In genomic region chr12:132395908-132396305, GRCh38 we compare ENCODE assay signal across 20 cellular contexts.
DNase-seq lines count a peak whose midpoint lies in the region; ATAC-seq, FAIRE-seq and TF ChIP-seq lines count a peak whose summit lies in the region.
"Had no signal": no experiment of that assay in that cellular context is flagged by ENCODE, and none has a peak within 500 bp of the region (broad histone marks: within the 10 kb centered on the region; RNA-seq: fewer than 3 reads in every experiment).

No MANE protein-coding gene starts in this region.

- H3K23me2 ChIP-seq in H9 (ENCODE audit: insufficient read length, low read depth, low read length, poor library complexity, severe bottlenecking), result no peaks in the 10 kb centered on the region

- H3K4me1 ChIP-seq in H9 (ENCODE audit: insufficient read depth, low read length), result no peaks in the 10 kb centered on the region
- no peaks in the 10 kb centered on the region for H3K4me1 ChIP-seq in HepG2 (ENCODE audit: insufficient read depth, low read length)
- no peaks in the 10 kb centered on the region for H3K4me1 ChIP-seq in tibial artery
- no peaks in the 10 kb centered on the region for H3K4me1 ChIP-seq in colonic mucosa
- no peaks in the 10 kb centered on the region for H3K4me1 ChIP-seq in effector memory CD4-positive, alpha-beta T cell (ENCODE audit: control insufficient read depth, insufficient read depth, low read length, poor library complexity, severe bottlenecking)

- peaks cover 72% of the 10 kb centered on the region for H3K27me3 Mint-ChIP-seq in H9 (ENCODE audit: low read depth)

- H2BK5ac ChIP-seq in H9 (ENCODE audit: insufficient read length, low read length), result no peak overlapping the region

- no peak overlapping the region for H3K27ac Mint-ChIP-seq in H9
- H3K27ac Mint-ChIP-seq: B cell; CD4-positive, alpha-beta memory T cell had no signal

- no peaks in the 10 kb centered on the region for H4K20me1 ChIP-seq in H9 (ENCODE audit: control insufficient read depth, insufficient read depth, insufficient read length)
- peaks cover 4% of the 10 kb centered on the region; the same call in 1 of the 2 replicates for H4K20me1 ChIP-seq in HepG2 (ENCODE audit: insufficient read depth, low read length)

- H3K27ac ChIP-seq in H9 (ENCODE audit: insufficient read length, low read depth, low read length) (no peak overlapping the region), HepG2 (ENCODE audit: extremely low read length, insufficient read depth, low read length) (no peak overlapping the region), tibial artery (no peak overlapping the region), colonic mucosa (no peak overlapping the region)
- no peak overlapping the region for H3K27ac ChIP-seq in effector memory CD4-positive, alpha-beta T cell (ENCODE audit: insufficient read depth, low read length, poor library complexity, severe bottlenecking)
- H3K27ac ChIP-seq: RWPE1 had no signal

- TF ChIP-seq CTCF in H9 (conservative IDR thresholded peaks at IDR 0.05) (no peak), HepG2 (CRISPR knock-in tag; IDR thresholded peaks at IDR 0.05) (no peak), tibial artery (IDR thresholded peaks at IDR 0.05) (no peak), colonic mucosa (IDR thresholded peaks at IDR 0.05) (no peak)

- CTCF ChIA-PET in HepG2 (lab: Yijun Ruan, JAX; ENCODE audit: low intra/inter-chr PET ratio, low total read pairs), result no interaction called here

- no CpG with 5 or more reads among the region's 24 CpGs for WGBS in H9 (ENCODE audit: extremely low coverage, insufficient read length, low lambda C conversion rate)
- 43% methylated on average over 9 of the region's 24 CpGs for WGBS in HepG2 (ENCODE audit: low lambda C conversion rate)

- no peak overlapping the region for H2BK15ac ChIP-seq in H9 (ENCODE audit: low read depth, low read length)

- peaks cover 19 to 44% of the 10 kb centered on the region in 2 experiments for H3K4me1 Mint-ChIP-seq in H9
- H3K4me1 Mint-ChIP-seq: B cell; CD4-positive, alpha-beta memory T cell had no signal

- H2AK5ac ChIP-seq in H9 (ENCODE audit: insufficient read length, low read length), result no peak overlapping the region

- H3K4me2 ChIP-seq in H9 (ENCODE audit: insufficient read depth, insufficient read length, low read length) (no peak overlapping the region), HepG2 (ENCODE audit: low read depth, low read length) (no peak overlapping the region)

- H2BK20ac ChIP-seq in H9 (ENCODE audit: low read depth, low read length, poor library complexity, severe bottlenecking), result no peak overlapping the region

- H3K9ac ChIP-seq in H9 (ENCODE audit: extremely low read depth, insufficient read length, low read length) (no peak overlapping the region), HepG2 (ENCODE audit: insufficient read depth, low read depth, low read length) (no peak overlapping the region), colonic mucosa (ENCODE audit: low read depth in 2 of 2, low read length in 2 of 2) (no peak overlapping the region)

- H3K36me3 ChIP-seq in HepG2 (replicated peaks in 1 of 2; ENCODE audit: control insufficient read depth in 1 of 2, insufficient read depth in 2 of 2, low read length in 2 of 2) (no peaks in the 10 kb centered on the region), tibial artery (no peaks in the 10 kb centered on the region), colonic mucosa (no peaks in the 10 kb centered on the region)
- H3K36me3 ChIP-seq in effector memory CD4-positive, alpha-beta T cell (ENCODE audit: control insufficient read depth, insufficient read depth, low read length), result no peaks in the 10 kb centered on the region
- H3K36me3 ChIP-seq: MG63 had no signal

- no peak overlapping the region for H4K5ac ChIP-seq in H9 (ENCODE audit: insufficient read length, low read depth, low read length)

- no peak for TF ChIP-seq RAD21 in HepG2 (CRISPR knock-in tag; IDR thresholded peaks at IDR 0.05)

- H3K14ac ChIP-seq in H9 (ENCODE audit: insufficient read depth, low read length), result peak overlapping the region; percentile 4; the same call in 1 of the 2 replicates

- H3K9me3 Mint-ChIP-seq in H9, result peaks cover 4 to 5% of the 10 kb centered on the region in 2 experiments; a peak in 2 of 5 replicates
- H3K9me3 Mint-ChIP-seq: CD4-positive, alpha-beta memory T cell had no signal

- H3K56ac ChIP-seq in H9 (ENCODE audit: insufficient read length, low read depth, low read length), result no peak overlapping the region

- H2BK12ac ChIP-seq in H9 (ENCODE audit: insufficient read length, low read depth, low read length), result no peak overlapping the region

- H3K27me3 ChIP-seq in H9 (ENCODE audit: insufficient read depth, low read length) (peaks cover 4% of the 10 kb centered on the region; the same call in 1 of the 2 replicates), HepG2 (ENCODE audit: control insufficient read depth in 1 of 2, insufficient read depth in 2 of 2, low read length in 2 of 2) (peaks cover 36 to 88% of the 10 kb centered on the region in 2 experiments), tibial artery (peaks cover 0 to 71% of the 10 kb centered on the region in 2 donors), colonic mucosa (peaks cover 14% of the 10 kb centered on the region)
- no peaks in the 10 kb centered on the region for H3K27me3 ChIP-seq in effector memory CD4-positive, alpha-beta T cell (replicated peaks; ENCODE audit: control insufficient read depth, insufficient read depth, low read length, poor library complexity, severe bottlenecking)

- H3K9me3 ChIP-seq in H9 (ENCODE audit: control insufficient read depth, low read depth, low read length) (no peaks in the 10 kb centered on the region), HepG2 (ENCODE audit: low read length) (no peaks in the 10 kb centered on the region), tibial artery (no peaks in the 10 kb centered on the region), colonic mucosa (no peaks in the 10 kb centered on the region)
- H3K9me3 ChIP-seq in effector memory CD4-positive, alpha-beta T cell (ENCODE audit: control insufficient read depth, low read length), result no peaks in the 10 kb centered on the region

- no peak overlapping the region for H4K8ac ChIP-seq in H9 (replicated peaks; ENCODE audit: insufficient read length, low read depth, low read length)

- H3K36me3 Mint-ChIP-seq in H9 (ENCODE audit: insufficient read depth in 1 of 3, low read depth in 3 of 3), result peaks cover 0 to 4% (median 0%) of the 10 kb centered on the region in 3 experiments; a peak in 1 of 7 replicates
- H3K36me3 Mint-ChIP-seq: CD4-positive, alpha-beta memory T cell had no signal

- ATAC-seq in HepG2 (no peak), GM18907 (IDR thresholded peaks at IDR 0.05; ENCODE audit: unreplicated experiment) (no peak)
- ATAC-seq: PC-3 had no signal

- H4K91ac ChIP-seq in H9 (ENCODE audit: insufficient read length, low read depth, low read length), result no peak overlapping the region

- H3K18ac ChIP-seq in H9 (ENCODE audit: insufficient read length, low read depth, low read length), result no peak overlapping the region

- no peak overlapping the region for H3K23ac ChIP-seq in H9 (ENCODE audit: insufficient read length, low read depth, low read length)

- DNase-seq in activated effector memory CD4-positive, alpha-beta T cell treated with anti-CD3 and anti-CD28 coated beads, Interleukin-2, amount 50 U/mL, for 16 hours, result peak; percentile 36
- DNase-seq in activated effector memory CD4-positive, alpha-beta T cell treated with Interleukin-2 at 50 U/mL for 16 hours, result no peak
- no peak for DNase-seq in H9
- no peak for DNase-seq in HepG2 (ENCODE audit: low spot score)
- DNase-seq in tibial artery, result peak; percentile 10 to 52
- no peak for DNase-seq in colonic mucosa
- DNase-seq in effector memory CD4-positive, alpha-beta T cell, result no peak
- DNase-seq: 8988T; CD4-positive, alpha-beta memory T cell; GDM1; MG63; NCI-H1048; NCI-H1436; NCI-H2029; NCI-H345; NCI-H526; PC-3 had no signal

- POLR2A ChIA-PET in HepG2 (lab: Yijun Ruan, JAX), result no interaction called here

- intact Hi-C loops in HepG2 (cut with micrococcal nuclease; ENCODE audit: unreplicated experiment), result no loop called here
- intact Hi-C loops in tibial artery (cut with DNase I; ENCODE audit: low total_unique reads), result no loop called here
- intact Hi-C loops in colonic mucosa (cut with DNase I), result no loop called here

- in situ Hi-C loops in HepG2 (cut with HindIII; ENCODE audit: extremely low pct_ligation_motif_present, low pct_unique_long_range_greater_than_20kb), result no loop called here

- no peak for TF ChIP-seq EP300 in HepG2 (IDR thresholded peaks at IDR 0.05; ENCODE audit: low read depth in 2 of 2, low read length in 2 of 2)
- no peak for TF ChIP-seq EP300 in HepG2 (CRISPR knock-in tag; IDR thresholded peaks at IDR 0.05; ENCODE audit: borderline replicate concordance)

- H3K79me1 ChIP-seq in H9 (ENCODE audit: insufficient read depth, low read depth, low read length, poor library complexity, severe bottlenecking), result no peaks in the 10 kb centered on the region

- H3K4ac ChIP-seq in H9 (ENCODE audit: low read depth, low read length), result no peak overlapping the region

- H2AFZ ChIP-seq in H9 (ENCODE audit: low read length) (no peak overlapping the region), HepG2 (ENCODE audit: low read length) (no peak overlapping the region)

- FAIRE-seq in HepG2 (lab: Jason Lieb, UNC), result no peak

- no peak overlapping the region for H3T11ph ChIP-seq in H9 (ENCODE audit: low read length)

- no peak for TF ChIP-seq POLR2A in HepG2 (IDR thresholded peaks at IDR 0.05; ENCODE audit: insufficient read depth in 1 of 2, low read depth in 2 of 2, low read length in 2 of 2)

- no peak overlapping the region for H2BK120ac ChIP-seq in H9 (ENCODE audit: low read depth, low read length, poor library complexity, severe bottlenecking)

- no TSS peak for BruUV-seq in HepG2 (replicated peaks; lab: Mats Ljungman, UMichigan)

- H3K4me3 Mint-ChIP-seq in H9, result no peak overlapping the region
- H3K4me3 Mint-ChIP-seq: B cell; CD4-positive, alpha-beta memory T cell had no signal

- H3K79me2 ChIP-seq in H9 (ENCODE audit: insufficient read depth, low read length) (no peaks in the 10 kb centered on the region), HepG2 (ENCODE audit: insufficient read depth, low read length) (no peaks in the 10 kb centered on the region)

- no peak overlapping the region for H3K4me3 ChIP-seq in HepG2 (replicated peaks in 1 of 3; ENCODE audit: insufficient read depth in 1 of 3, low read depth in 2 of 3, low read length in 3 of 3)
- H3K4me3 ChIP-seq in tibial artery, result no peak overlapping the region
- H3K4me3 ChIP-seq in colonic mucosa, result no peak overlapping the region
- H3K4me3 ChIP-seq in effector memory CD4-positive, alpha-beta T cell (ENCODE audit: insufficient read depth, low read depth, low read length, poor library complexity, severe bottlenecking), result no peak overlapping the region
- H3K4me3 ChIP-seq: MG63 had no signal

TF ChIP-seq in HepG2, 621 proteins besides CTCF, POLR2A, EP300 and RAD21:
- TF ChIP-seq ARHGAP35 (CRISPR knock-in tag; IDR thresholded peaks at IDR 0.05; ENCODE audit: borderline replicate concordance), result no peak
- 0 out of 2 replicates have a peak, but pooled peaks have one; percentile 46 for TF ChIP-seq EZH2 (conservative IDR thresholded peaks at IDR 0.05; ENCODE audit: low read depth, low read length)

Comparison
In these comparisons a context has a peak if more than half of its experiments do, and no peak if none do; other contexts are left out.
1. DNase-seq: peak in activated effector memory CD4-positive, alpha-beta T cell treated with anti-CD3 and anti-CD28 coated beads, Interleukin-2, amount 50 U/mL, for 16 hours (single experiment) and tibial artery (2 of 2); none in activated effector memory CD4-positive, alpha-beta T cell treated with Interleukin-2 at 50 U/mL for 16 hours (single experiment), H9 (single experiment), HepG2 (single experiment), colonic mucosa (single experiment) and effector memory CD4-positive, alpha-beta T cell (0 of 3).